In genomic region chr5:52840286-52841050, GRCh38 we compare ENCODE assay signal across 11 cellular contexts. TPM values are rescaled to one million over a fixed set of nuclear protein-coding genes. Genes with fewer than 3 reads are reported as not detected.
DNase-seq lines count a peak whose midpoint lies in the region; ATAC-seq and TF ChIP-seq lines count a peak whose summit lies in the region.
"Had no signal": no experiment of that assay in that cellular context is flagged by ENCODE, and none has a peak within 500 bp of the region (broad histone marks: within the 10 kb centered on the region; RNA-seq: fewer than 3 reads in every experiment).

No MANE protein-coding gene starts in this region.

- no peak overlapping the region for H2AK5ac ChIP-seq in neuronal stem cell (ENCODE audit: low read depth, low read length)

- DNase-seq in BE2C (peak; percentile 23), NCI-H345 (lab: John Stamatoyannopoulos, UW) (peak; percentile 67), fibroblast of gingiva (ENCODE audit: low read depth) (peak; percentile 66), neuronal stem cell (ENCODE audit: low spot score) (no peak), NCI-H2029 treated with DMSO at 0.1 percent for 48 hours (lab: John Stamatoyannopoulos, UW) (no peak), MM.1S (no peak), NCI-H1092 treated with DMSO at 0.1 percent for 48 hours (lab: John Stamatoyannopoulos, UW) (no peak)
- DNase-seq: CD4-positive, CD25-positive, alpha-beta regulatory T cell had no signal

- H3K4ac ChIP-seq in neuronal stem cell (ENCODE audit: low read length) = no peak overlapping the region

- WGBS in neuronal stem cell (ENCODE audit: extremely low coverage in 2 of 2, insufficient read length in 2 of 2, insufficient replicate concordance in 1 of 2), 2 donors = no CpG with 5 or more reads among the region's 8 CpGs

- H3F3A ChIP-seq in MM.1S (ENCODE audit: insufficient read depth, low read length) = no peaks in the 10 kb centered on the region

- H2BK5ac ChIP-seq in neuronal stem cell (ENCODE audit: low read length) = no peak overlapping the region

- H2AFZ ChIP-seq in neuronal stem cell (ENCODE audit: low read length) (peak overlapping the region; percentile 48), MM.1S (ENCODE audit: low read length) (no peak overlapping the region)

- H3K4me1 ChIP-seq in BE2C (peaks cover 16% of the 10 kb centered on the region), neuronal stem cell (ENCODE audit: control insufficient read depth in 2 of 2, insufficient read depth in 1 of 2, low read depth in 1 of 2, low read length in 2 of 2) (peaks cover 3 to 4% of the 10 kb centered on the region in 2 donors), MM.1S (ENCODE audit: low read length) (no peaks in the 10 kb centered on the region)

- H4K20me1 ChIP-seq in MM.1S (ENCODE audit: insufficient read depth, low read length) = no peaks in the 10 kb centered on the region

- H3K18ac ChIP-seq in neuronal stem cell (ENCODE audit: low read length) = no peak overlapping the region

- H3K4me2 ChIP-seq in neuronal stem cell (ENCODE audit: insufficient read depth, low read length, poor library complexity, severe bottlenecking) (no peak overlapping the region), MM.1S (ENCODE audit: low read depth, low read length) (no peak overlapping the region)

- no peak for ATAC-seq in GM21390 (IDR thresholded peaks at IDR 0.05; ENCODE audit: unreplicated experiment)
- ATAC-seq: activated naive CD4-positive, alpha-beta T cell treated with anti-CD3 and anti-CD28 coated beads, Interleukin-2, amount 50 U/mL, for 72 hours had no signal

- no peaks in the 10 kb centered on the region for H3K9me2 ChIP-seq in MM.1S (replicated peaks; ENCODE audit: insufficient read depth, low read length)

- no peak overlapping the region for H3K9ac ChIP-seq in neuronal stem cell (ENCODE audit: low read depth, low read length, poor library complexity)
- H3K9ac ChIP-seq in MM.1S (ENCODE audit: low read length) = no peak overlapping the region

- H2BK15ac ChIP-seq in neuronal stem cell (ENCODE audit: low read length) = no peak overlapping the region

- H3K23ac ChIP-seq in neuronal stem cell (ENCODE audit: low read depth, low read length, poor library complexity) = no peak overlapping the region

- H3K27ac ChIP-seq in neuronal stem cell (replicated peaks; ENCODE audit: low read length) (no peak overlapping the region), MM.1S (ENCODE audit: low read length) (no peak overlapping the region)
- H3K27ac ChIP-seq: VCaP had no signal

- H4K8ac ChIP-seq in neuronal stem cell (ENCODE audit: low read depth, low read length) = no peak overlapping the region

- H2BK120ac ChIP-seq in neuronal stem cell (ENCODE audit: low read depth, low read length) = no peak overlapping the region

- H4K91ac ChIP-seq in neuronal stem cell (ENCODE audit: low read depth, low read length, poor library complexity) = no peak overlapping the region

- no peaks in the 10 kb centered on the region for H3K79me1 ChIP-seq in neuronal stem cell (ENCODE audit: low read depth, low read length)

- no peak overlapping the region for H2BK12ac ChIP-seq in neuronal stem cell (ENCODE audit: low read length)

- H3K27me3 ChIP-seq in BE2C (no peaks in the 10 kb centered on the region), neuronal stem cell (ENCODE audit: control insufficient read depth in 3 of 3, insufficient read depth in 3 of 3, low read depth in 1 of 3, low read length in 3 of 3) (no peaks in the 10 kb centered on the region), MM.1S (replicated peaks; ENCODE audit: insufficient read depth, low read length) (no peaks in the 10 kb centered on the region)

- TF ChIP-seq CTCF in BE2C (IDR thresholded peaks at IDR 0.05; ENCODE audit: low read depth, low read length) (no peak), MM.1S (IDR thresholded peaks at IDR 0.05; ENCODE audit: low read length) (no peak)

- H3K4me3 ChIP-seq in BE2C (ENCODE audit: low read depth, low read length) = peak overlapping the region; percentile 20
- H3K4me3 ChIP-seq in neuronal stem cell (ENCODE audit: low read length in 2 of 2) = no peak overlapping the region
- H3K4me3 ChIP-seq in MM.1S (ENCODE audit: low read length) = no peak overlapping the region

- H3K9me3 ChIP-seq in BE2C (no peaks in the 10 kb centered on the region), neuronal stem cell (replicated peaks in 1 of 2; ENCODE audit: control insufficient read depth in 2 of 2, insufficient read depth in 1 of 2, low read depth in 1 of 2, low read length in 2 of 2) (no peaks in the 10 kb centered on the region), MM.1S (replicated peaks; ENCODE audit: insufficient read depth, low read length) (no peaks in the 10 kb centered on the region)

- no peak overlapping the region for H3K14ac ChIP-seq in neuronal stem cell (ENCODE audit: low read length)

- no peaks in the 10 kb centered on the region for H3K36me3 ChIP-seq in BE2C
- H3K36me3 ChIP-seq in neuronal stem cell (replicated peaks in 1 of 2; ENCODE audit: control insufficient read depth in 2 of 2, insufficient read depth in 2 of 2, low read length in 2 of 2) = no peaks in the 10 kb centered on the region
- H3K36me3 ChIP-seq in MM.1S (replicated peaks; ENCODE audit: insufficient read depth, low read length) = no peaks in the 10 kb centered on the region

- no peaks in the 10 kb centered on the region for H3K79me2 ChIP-seq in MM.1S (ENCODE audit: low read length)

RNA-seq across cellular contexts. Expression of gene ITGA1, which starts 52.8 kb away (rescaled TPM):
- polyA plus RNA-seq in BE2C (2012; ENCODE audit: insufficient read depth, insufficient read length, low read depth) = 10.5 TPM
- polyA plus RNA-seq in neuronal stem cell (2013, experiment 1 of 2) = 0.98 TPM
- polyA plus RNA-seq in neuronal stem cell (2013, experiment 2 of 2) = 0.76 TPM
- polyA plus RNA-seq: CD4-positive, CD25-positive, alpha-beta regulatory T cell had no signal

RNA-seq across cellular contexts. Expression of gene PELO, which starts 52.8 kb away (rescaled TPM):
- polyA plus RNA-seq in BE2C (2012; ENCODE audit: insufficient read depth, insufficient read length, low read depth) = 91.5 TPM
- 8.3 TPM for polyA plus RNA-seq in neuronal stem cell (2013, experiment 1 of 2)
- 8.1 TPM for polyA plus RNA-seq in neuronal stem cell (2013, experiment 2 of 2)

Comparison
In these comparisons a context has a peak if more than half of its experiments do, and no peak if none do; other contexts are left out.
1. DNase-seq: peak in BE2C (single experiment), NCI-H345 (single experiment) and fibroblast of gingiva (single experiment); none in neuronal stem cell (single experiment), NCI-H2029 treated with DMSO at 0.1 percent for 48 hours (single experiment), MM.1S (single experiment) and NCI-H1092 treated with DMSO at 0.1 percent for 48 hours (single experiment).